Comparison of ENCODE assay signal across 8 cellular contexts in the genomic region with DNA sequence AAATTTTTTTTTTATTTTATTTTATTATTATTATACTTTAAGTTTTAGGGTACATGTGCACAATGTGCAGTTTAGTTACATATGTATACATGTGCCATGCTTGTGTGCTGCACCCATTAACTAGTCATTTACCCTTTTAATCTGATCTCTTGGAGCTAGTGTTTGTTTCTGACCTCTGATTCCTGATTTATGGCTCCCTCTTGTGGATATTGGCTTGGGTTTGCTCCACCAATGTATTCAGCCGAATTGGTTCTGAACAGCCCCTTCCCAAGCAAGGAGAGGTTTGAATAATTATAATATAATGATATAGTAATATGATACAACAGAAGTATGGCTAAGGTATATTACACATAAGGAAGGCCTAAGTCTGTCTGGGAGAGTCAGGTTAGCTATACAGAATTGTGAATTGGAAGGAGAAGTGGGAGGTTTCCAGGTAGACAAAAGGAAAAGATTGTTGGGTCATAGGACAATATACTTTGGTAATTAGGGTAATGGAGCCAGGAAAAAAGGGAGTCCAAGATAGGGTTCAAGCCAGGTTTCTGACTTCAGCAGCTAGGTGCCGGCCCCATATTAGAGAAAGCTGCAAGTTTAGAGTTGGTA. TPM values are rescaled to one million over a fixed set of nuclear protein-coding genes. Genes with fewer than 3 reads are reported as not detected.
A peak's percentile ranks its signal among the peaks of the same experiment; 100 is the strongest.
DNase-seq lines count a peak whose midpoint lies in the region; TF ChIP-seq lines count a peak whose summit lies in the region.

No MANE protein-coding gene starts in this region.

- H4K20me1 ChIP-seq in fibroblast of lung (ENCODE audit: control insufficient read depth, extremely low read depth, insufficient read depth, low read length) (no peaks in the 10 kb centered on the region), neural progenitor cell (ENCODE audit: low read depth) (no peaks in the 10 kb centered on the region)

- H3K27ac Mint-ChIP-seq in activated CD4-positive, alpha-beta T cell treated with anti-CD3 and anti-CD28 coated beads, Interleukin-2, amount 10 ng/mL, durations not matched to agents 7 days and 5 days: no peak overlapping the region
- no peak overlapping the region for H3K27ac Mint-ChIP-seq in neural progenitor cell

- H3K9me3 Mint-ChIP-seq in activated CD4-positive, alpha-beta T cell treated with anti-CD3 and anti-CD28 coated beads, Interleukin-2, amount 10 ng/mL, durations not matched to agents 7 days and 5 days: no peaks in the 10 kb centered on the region
- no peaks in the 10 kb centered on the region for H3K9me3 Mint-ChIP-seq in neural progenitor cell

- H3K4me1 ChIP-seq in fibroblast of lung (ENCODE audit: control insufficient read depth, extremely low read depth, insufficient read depth, low read length): no peaks in the 10 kb centered on the region
- H3K4me1 ChIP-seq in neural progenitor cell: peaks cover 18% of the 10 kb centered on the region

- DNase-seq in activated CD4-positive, alpha-beta T cell treated with anti-CD3 and anti-CD28 coated beads, Interleukin-2, amount 10 ng/mL, durations not matched to agents 7 days and 5 days: peak; percentile 52
- no peak for DNase-seq in activated CD4-positive, alpha-beta T cell treated with anti-CD3 and anti-CD28 coated beads, Interleukin-2, amount 50 U/mL, for 48 hours
- DNase-seq in H4 (ENCODE audit: low spot score) (peak; percentile 38), NCI-H1092 treated with DMSO at 0.1 percent for 48 hours (lab: John Stamatoyannopoulos, UW) (peak; percentile 80), SHP77 treated with DMSO at 0.1 percent for 48 hours (lab: John Stamatoyannopoulos, UW) (peak; percentile 33), fibroblast of lung (ENCODE audit: low read depth in 2 of 2) (peak; percentile 26 to 50), neural progenitor cell (ENCODE audit: low spot score) (peak; percentile 69), HuH-7.5 (ENCODE audit: low spot score) (no peak)

- no peak overlapping the region for H3K4me3 Mint-ChIP-seq in activated CD4-positive, alpha-beta T cell treated with anti-CD3 and anti-CD28 coated beads, Interleukin-2, amount 10 ng/mL, durations not matched to agents 7 days and 5 days
- H3K4me3 Mint-ChIP-seq in neural progenitor cell: no peak overlapping the region

- POLR2A ChIA-PET in activated CD4-positive, alpha-beta T cell treated with anti-CD3 and anti-CD28 coated beads, Interleukin-2, amount 10 ng/mL, durations not matched to agents 7 days and 5 days (lab: Charles Lee): no interaction called here

- no peaks in the 10 kb centered on the region for H3K36me3 Mint-ChIP-seq in activated CD4-positive, alpha-beta T cell treated with anti-CD3 and anti-CD28 coated beads, Interleukin-2, amount 10 ng/mL, durations not matched to agents 7 days and 5 days (ENCODE audit: low read depth)
- H3K36me3 Mint-ChIP-seq in neural progenitor cell: no peaks in the 10 kb centered on the region

- no peak overlapping the region for H3K9ac ChIP-seq in fibroblast of lung (ENCODE audit: insufficient read depth, low read length)
- H3K9ac ChIP-seq in neural progenitor cell: no peak overlapping the region

- H3K9me3 ChIP-seq in fibroblast of lung (ENCODE audit: control insufficient read depth, insufficient read depth, low read depth, low read length) (no peaks in the 10 kb centered on the region), neural progenitor cell (ENCODE audit: low read depth) (no peaks in the 10 kb centered on the region)

- H3K4me3 ChIP-seq in fibroblast of lung (replicated peaks in 1 of 4; ENCODE audit: control extremely low read depth in 1 of 4, insufficient read depth in 1 of 4, low read depth in 3 of 4, low read length in 4 of 4): no peak overlapping the region
- H3K4me3 ChIP-seq in neural progenitor cell: no peak overlapping the region

- H3K27me3 Mint-ChIP-seq in activated CD4-positive, alpha-beta T cell treated with anti-CD3 and anti-CD28 coated beads, Interleukin-2, amount 10 ng/mL, durations not matched to agents 7 days and 5 days: peaks cover 4% of the 10 kb centered on the region
- peaks cover 8% of the 10 kb centered on the region for H3K27me3 Mint-ChIP-seq in neural progenitor cell (ENCODE audit: insufficient read depth, low read depth)

- CTCF ChIA-PET in activated CD4-positive, alpha-beta T cell treated with anti-CD3 and anti-CD28 coated beads, Interleukin-2, amount 10 ng/mL, durations not matched to agents 7 days and 5 days (lab: Charles Lee): interaction anchor here (0.6 to 2.7 kb wide), 12 partner anchors 11 to 568 kb away, joined by 3 to 17 read pairs (median 3); no protein-coding TSS in a partner anchor

- H3K27me3 ChIP-seq in fibroblast of lung (ENCODE audit: control insufficient read depth, insufficient read depth, low read length): no peaks in the 10 kb centered on the region
- peaks cover 8% of the 10 kb centered on the region for H3K27me3 ChIP-seq in neural progenitor cell

- no peaks in the 10 kb centered on the region for H3K36me3 ChIP-seq in fibroblast of lung (ENCODE audit: control insufficient read depth, insufficient read depth, low read length)
- no peaks in the 10 kb centered on the region for H3K36me3 ChIP-seq in neural progenitor cell

- H3K4me1 Mint-ChIP-seq in activated CD4-positive, alpha-beta T cell treated with anti-CD3 and anti-CD28 coated beads, Interleukin-2, amount 10 ng/mL, durations not matched to agents 7 days and 5 days: peaks cover 25% of the 10 kb centered on the region
- peaks cover 20% of the 10 kb centered on the region for H3K4me1 Mint-ChIP-seq in neural progenitor cell

- H2AFZ ChIP-seq in fibroblast of lung (ENCODE audit: low read length) (no peak overlapping the region), neural progenitor cell (replicated peaks) (no peak overlapping the region)

- H3F3A ChIP-seq in neural progenitor cell (ENCODE audit: low read depth): no peaks in the 10 kb centered on the region

- no peaks in the 10 kb centered on the region for H3K79me2 ChIP-seq in fibroblast of lung (ENCODE audit: control insufficient read depth, insufficient read depth, low read length)
- no peaks in the 10 kb centered on the region for H3K79me2 ChIP-seq in neural progenitor cell (ENCODE audit: low read depth)

- TF ChIP-seq CTCF in fibroblast of lung (conservative IDR thresholded peaks at IDR 0.05 in 1 of 2, IDR thresholded peaks at IDR 0.05 in 1 of 2; ENCODE audit: low read depth in 1 of 2, low read length in 2 of 2): peak; percentile 54 to 65
- peak; percentile 73 for TF ChIP-seq CTCF in neural progenitor cell (IDR thresholded peaks at IDR 0.05)

- H3K27ac ChIP-seq in fibroblast of lung (ENCODE audit: insufficient read depth, low read length) (no peak overlapping the region), neural progenitor cell (no peak overlapping the region)

- H3K4me2 ChIP-seq in fibroblast of lung (ENCODE audit: extremely low read depth, insufficient read depth, low read length) (no peak overlapping the region), neural progenitor cell (no peak overlapping the region)

RNA-seq across cellular contexts. Expression of gene HMCN1, which starts 53.1 kb away (rescaled TPM):
- under 1 TPM; 0.07 to 0.21 TPM for total RNA-seq in activated CD4-positive, alpha-beta T cell treated with anti-CD3 and anti-CD28 coated beads, Interleukin-2, amount 10 ng/mL, durations not matched to agents 7 days and 5 days
- total RNA-seq in H4 (2014; rRNA removed; shearing (Covaris generic)): 14.8 and 17.4 TPM in 2 replicates
- total RNA-seq in fibroblast of lung (6.8 and 12.3 TPM in 2 replicates), neural progenitor cell (ENCODE audit: low replicate concordance) (18.7 and 26.4 TPM in 2 replicates)
- 5.6 and 21.0 TPM in 2 replicates for polyA plus RNA-seq in fibroblast of lung
- polyA plus RNA-seq in fibroblast of lung (2012): 2.2 and 9.3 TPM in 2 replicates
- 21.0 and 37.0 TPM in 2 replicates for polyA minus RNA-seq in fibroblast of lung (ENCODE audit: low replicate concordance)

Comparison
In these comparisons a context has a peak if more than half of its experiments do, and no peak if none do; other contexts are left out.
1. DNase-seq: peak in activated CD4-positive, alpha-beta T cell treated with anti-CD3 and anti-CD28 coated beads, Interleukin-2, amount 10 ng/mL, durations not matched to agents 7 days and 5 days (single experiment), H4 (single experiment), NCI-H1092 treated with DMSO at 0.1 percent for 48 hours (single experiment), SHP77 treated with DMSO at 0.1 percent for 48 hours (single experiment), fibroblast of lung (2 of 2) and neural progenitor cell (single experiment); none in activated CD4-positive, alpha-beta T cell treated with anti-CD3 and anti-CD28 coated beads, Interleukin-2, amount 50 U/mL, for 48 hours (0 of 2) and HuH-7.5 (single experiment).